In the genomic region with DNA sequence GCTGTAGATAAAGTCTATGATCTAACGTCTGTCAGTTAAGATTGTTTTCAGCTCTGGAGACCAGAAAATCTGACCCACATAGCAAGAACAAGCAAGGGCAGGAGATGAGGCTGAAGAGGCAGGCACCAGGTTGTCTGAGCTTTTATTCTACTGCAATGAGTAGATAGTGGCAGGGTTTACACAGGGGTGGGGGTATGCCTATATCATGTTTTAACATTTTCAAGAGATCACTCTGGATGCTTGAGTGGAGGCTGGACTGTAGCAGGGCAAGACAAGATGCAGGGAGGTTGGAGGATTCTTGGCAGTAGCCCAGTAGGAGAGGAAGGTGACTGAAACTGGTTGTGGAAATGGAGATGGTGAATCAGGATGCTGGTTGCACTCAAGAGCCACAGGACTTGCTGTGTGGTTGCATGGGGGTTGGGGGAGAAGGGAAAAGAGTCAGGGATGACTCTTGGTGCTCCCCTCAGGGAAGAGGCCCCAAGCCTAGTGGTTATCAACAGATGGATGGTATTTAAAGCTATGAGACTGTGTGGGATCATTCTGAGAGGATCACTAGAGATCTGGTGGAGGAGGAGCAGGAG, we compare ENCODE assay signal across 11 cellular contexts.
DNase-seq lines count a peak whose midpoint lies in the region; ATAC-seq, FAIRE-seq and TF ChIP-seq lines count a peak whose summit lies in the region.
"Had no signal": no experiment of that assay in that cellular context is flagged by ENCODE, and none has a peak within 500 bp of the region (broad histone marks: within the 10 kb centered on the region; RNA-seq: fewer than 3 reads in every experiment).

No MANE protein-coding gene starts in this region.

- no peak overlapping the region for H2AFZ ChIP-seq in neuronal stem cell (ENCODE audit: low read length)

- no peak for DNase-seq in activated CD4-positive, alpha-beta T cell treated with anti-CD3 and anti-CD28 coated beads, Interleukin-2, amount 10 ng/mL, durations not matched to agents 24 days and 14 days
- DNase-seq in activated CD4-positive, alpha-beta T cell treated with anti-CD3 and anti-CD28 coated beads, Interleukin-2, amount 50 U/mL, for 4 hours: no peak
- no peak for DNase-seq in T-helper 17 cell
- DNase-seq in epithelial cell of esophagus (ENCODE audit: low read depth): peak; percentile 58
- DNase-seq in stimulated activated CD4-positive, alpha-beta T cell treated with anti-CD3 and anti-CD28 coated beads, TNF-alpha, amount 100 ng/mL, for 48 hours (ENCODE audit: low read depth in 3 of 3): peak in 2 of 3 donors; percentile 29 to 42
- no peak for DNase-seq in neuronal stem cell (ENCODE audit: low spot score)
- DNase-seq in pancreas: no peak
- DNase-seq: heart left ventricle, NCI-H2227 treated with DMSO at 0.1 percent for 48 hours, upper lobe of right lung had no signal

- H3K9ac ChIP-seq in neuronal stem cell (ENCODE audit: low read depth, low read length, poor library complexity): no peak overlapping the region

- peaks cover 19% of the 10 kb centered on the region for H3K36me3 Mint-ChIP-seq in activated CD4-positive, alpha-beta T cell treated with anti-CD3 and anti-CD28 coated beads, Interleukin-2, amount 10 ng/mL, durations not matched to agents 24 days and 14 days (ENCODE audit: low read depth)
- H3K36me3 Mint-ChIP-seq in T-helper 17 cell (ENCODE audit: low read depth): peaks cover 6% of the 10 kb centered on the region

- H3K27ac ChIP-seq in neuronal stem cell (replicated peaks; ENCODE audit: low read length) (no peak overlapping the region), pancreas (no peak overlapping the region)
- H3K27ac ChIP-seq: heart left ventricle, upper lobe of right lung had no signal

- H2BK120ac ChIP-seq in neuronal stem cell (ENCODE audit: low read depth, low read length): no peak overlapping the region

- no peak overlapping the region for H2BK15ac ChIP-seq in neuronal stem cell (ENCODE audit: low read length)

- no peak overlapping the region for H3K4ac ChIP-seq in neuronal stem cell (ENCODE audit: low read length)

- no peak overlapping the region for H3K4me2 ChIP-seq in neuronal stem cell (ENCODE audit: insufficient read depth, low read length, poor library complexity, severe bottlenecking)

- H3K9me3 ChIP-seq in T-helper 17 cell (ENCODE audit: control insufficient read depth, low read length, poor library complexity, severe bottlenecking): no peaks in the 10 kb centered on the region
- no peaks in the 10 kb centered on the region for H3K9me3 ChIP-seq in neuronal stem cell (replicated peaks in 1 of 2; ENCODE audit: control insufficient read depth in 2 of 2, insufficient read depth in 1 of 2, low read depth in 1 of 2, low read length in 2 of 2)
- no peaks in the 10 kb centered on the region for H3K9me3 ChIP-seq in pancreas
- H3K9me3 ChIP-seq: upper lobe of right lung had no signal

- no peak overlapping the region for H3K14ac ChIP-seq in neuronal stem cell (ENCODE audit: low read length)

- H3K4me1 ChIP-seq in neuronal stem cell (ENCODE audit: control insufficient read depth in 2 of 2, insufficient read depth in 1 of 2, low read depth in 1 of 2, low read length in 2 of 2): peaks cover 0 to 9% of the 10 kb centered on the region in 2 donors
- peaks cover 0 to 12% (median 8%) of the 10 kb centered on the region in 3 donors for H3K4me1 ChIP-seq in pancreas

- peak overlapping the region; percentile 92 for H3K4me3 Mint-ChIP-seq in activated CD4-positive, alpha-beta T cell treated with anti-CD3 and anti-CD28 coated beads, Interleukin-2, amount 10 ng/mL, durations not matched to agents 24 days and 14 days
- H3K4me3 Mint-ChIP-seq in T-helper 17 cell: peak overlapping the region; percentile 86

- peaks cover 14% of the 10 kb centered on the region for H3K27me3 Mint-ChIP-seq in activated CD4-positive, alpha-beta T cell treated with anti-CD3 and anti-CD28 coated beads, Interleukin-2, amount 10 ng/mL, durations not matched to agents 24 days and 14 days
- H3K27me3 Mint-ChIP-seq in T-helper 17 cell: peaks cover 11% of the 10 kb centered on the region

- H3K9me3 Mint-ChIP-seq in activated CD4-positive, alpha-beta T cell treated with anti-CD3 and anti-CD28 coated beads, Interleukin-2, amount 10 ng/mL, durations not matched to agents 24 days and 14 days: peaks cover 4% of the 10 kb centered on the region

- H2AK5ac ChIP-seq in neuronal stem cell (ENCODE audit: low read depth, low read length): no peak overlapping the region

- H4K8ac ChIP-seq in neuronal stem cell (ENCODE audit: low read depth, low read length): no peak overlapping the region

- H3K27me3 ChIP-seq in neuronal stem cell (ENCODE audit: control insufficient read depth in 3 of 3, insufficient read depth in 3 of 3, low read depth in 1 of 3, low read length in 3 of 3): no peaks in the 10 kb centered on the region
- H3K27me3 ChIP-seq in pancreas: no peaks in the 10 kb centered on the region

- peak overlapping the region; percentile 68 for H3K27ac Mint-ChIP-seq in activated CD4-positive, alpha-beta T cell treated with anti-CD3 and anti-CD28 coated beads, Interleukin-2, amount 10 ng/mL, durations not matched to agents 24 days and 14 days
- H3K27ac Mint-ChIP-seq in T-helper 17 cell: peak overlapping the region; percentile 74

- H2BK5ac ChIP-seq in neuronal stem cell (ENCODE audit: low read length): no peak overlapping the region

- H3K79me1 ChIP-seq in neuronal stem cell (ENCODE audit: low read depth, low read length): peaks cover 1% of the 10 kb centered on the region

- TF ChIP-seq CTCF in epithelial cell of esophagus (IDR thresholded peaks at IDR 0.05; ENCODE audit: insufficient read depth, low read depth, low read length, missing control alignments) (no peak), pancreas (IDR thresholded peaks at IDR 0.05) (no peak)

- no peak overlapping the region for H3K23ac ChIP-seq in neuronal stem cell (ENCODE audit: low read depth, low read length, poor library complexity)

- H3K4me1 Mint-ChIP-seq in activated CD4-positive, alpha-beta T cell treated with anti-CD3 and anti-CD28 coated beads, Interleukin-2, amount 10 ng/mL, durations not matched to agents 24 days and 14 days: peaks cover 24% of the 10 kb centered on the region
- H3K4me1 Mint-ChIP-seq in T-helper 17 cell: peaks cover 24% of the 10 kb centered on the region

- no CpG with 5 or more reads among the region's 1 CpG for WGBS in neuronal stem cell (ENCODE audit: extremely low coverage in 2 of 2, insufficient read length in 2 of 2, insufficient replicate concordance in 1 of 2), 2 donors
- 43% methylated on average over 1 of the region's 1 CpG for WGBS in pancreas, 2 donors

- no peak for FAIRE-seq in pancreas (lab: Jason Lieb, UNC)

- no peak overlapping the region for H3K18ac ChIP-seq in neuronal stem cell (ENCODE audit: low read length)

- intact Hi-C loops in activated CD4-positive, alpha-beta T cell treated with anti-CD3 and anti-CD28 coated beads, Interleukin-2, amount 10 ng/mL, durations not matched to agents 24 days and 14 days (cut with micrococcal nuclease): loop anchor here (1.0 kb wide), 1 partner anchor 11 kb away; no protein-coding TSS in a partner anchor
- intact Hi-C loops in pancreas (cut with DNase I): no loop called here

- H3K4me3 ChIP-seq in epithelial cell of esophagus (ENCODE audit: low read length) (no peak overlapping the region), neuronal stem cell (ENCODE audit: low read length in 2 of 2) (no peak overlapping the region), pancreas (no peak overlapping the region)

- H4K91ac ChIP-seq in neuronal stem cell (ENCODE audit: low read depth, low read length, poor library complexity): no peak overlapping the region

- H2BK12ac ChIP-seq in neuronal stem cell (ENCODE audit: low read length): no peak overlapping the region

- ATAC-seq in T-helper 17 cell (no peak), HG03342 (IDR thresholded peaks at IDR 0.05; ENCODE audit: unreplicated experiment) (no peak), pancreas (no peak)
- ATAC-seq: heart left ventricle, upper lobe of right lung had no signal

- H3K36me3 ChIP-seq in neuronal stem cell (replicated peaks in 1 of 2; ENCODE audit: control insufficient read depth in 2 of 2, insufficient read depth in 2 of 2, low read length in 2 of 2) (peaks cover 3 to 7% of the 10 kb centered on the region in 2 donors), pancreas (no peaks in the 10 kb centered on the region)
- H3K36me3 ChIP-seq: upper lobe of right lung had no signal

Comparison
In these comparisons a context has a peak if more than half of its experiments do, and no peak if none do; other contexts are left out.
1. DNase-seq: peak in epithelial cell of esophagus (single experiment) and stimulated activated CD4-positive, alpha-beta T cell treated with anti-CD3 and anti-CD28 coated beads, TNF-alpha, amount 100 ng/mL, for 48 hours (2 of 3); none in activated CD4-positive, alpha-beta T cell treated with anti-CD3 and anti-CD28 coated beads, Interleukin-2, amount 10 ng/mL, durations not matched to agents 24 days and 14 days (single experiment), activated CD4-positive, alpha-beta T cell treated with anti-CD3 and anti-CD28 coated beads, Interleukin-2, amount 50 U/mL, for 4 hours (0 of 2), T-helper 17 cell (0 of 3), neuronal stem cell (single experiment) and pancreas (0 of 6).